15 cellular contexts compared by ENCODE assay signal in genomic region chr6:148890605-148891004, GRCh38.
A peak's percentile ranks its signal among the peaks of the same experiment; 100 is the strongest.
DNase-seq lines count a peak whose midpoint lies in the region; ATAC-seq and TF ChIP-seq lines count a peak whose summit lies in the region.
"Had no signal": no experiment of that assay in that cellular context is flagged by ENCODE, and none has a peak within 500 bp of the region (broad histone marks: within the 10 kb centered on the region; RNA-seq: fewer than 3 reads in every experiment).

No MANE protein-coding gene starts in this region.

- H2AFZ ChIP-seq in GM23248 = no peak overlapping the region
- H2AFZ ChIP-seq: PC-9 had no signal

- H3F3A ChIP-seq in GM23248 (ENCODE audit: insufficient read depth) = peaks cover 14% of the 10 kb centered on the region

- no peak for TF ChIP-seq EP300 in suprapubic skin (IDR thresholded peaks at IDR 0.05)

- H3K9me3 ChIP-seq in GM23248 (ENCODE audit: low read depth) (no peaks in the 10 kb centered on the region), ascending aorta (no peaks in the 10 kb centered on the region), liver (ENCODE audit: control insufficient read depth in 4 of 4, low read length in 3 of 4) (no peaks in the 10 kb centered on the region), suprapubic skin (no peaks in the 10 kb centered on the region)

- 51% methylated on average over 7 of the region's 7 CpGs for WGBS in GM23248 (ENCODE audit: low coverage in 1 of 2, low lambda C conversion rate in 2 of 2, missing lambda C conversion rate in 2 of 2), 2 experiments
- WGBS in liver = 37% methylated on average over 7 of the region's 7 CpGs
- 79% methylated on average over 7 of the region's 7 CpGs for WGBS in suprapubic skin

- H3K36me3 ChIP-seq in GM23248 (ENCODE audit: low read depth) = no peaks in the 10 kb centered on the region
- H3K36me3 ChIP-seq in ascending aorta = no peaks in the 10 kb centered on the region
- H3K36me3 ChIP-seq in liver (ENCODE audit: control insufficient read depth in 4 of 4, insufficient read depth in 3 of 4, low read depth in 1 of 4, low read length in 3 of 4) = no peaks in the 10 kb centered on the region
- H3K36me3 ChIP-seq in suprapubic skin = no peaks in the 10 kb centered on the region

- DNase-seq in GM23248 = peak; percentile 37
- no peak for DNase-seq in ascending aorta (ENCODE audit: low spot score in 2 of 2)
- no peak for DNase-seq in suprapubic skin (ENCODE audit: low spot score in 2 of 2)
- no peak for DNase-seq in SKM-1 treated with dmso at 0.1 percent for 144 hours (lab: John Stamatoyannopoulos, UW; ENCODE audit: unreplicated experiment)
- no peak for DNase-seq in activated T-cell treated with anti-CD3 and anti-CD28 coated beads for 4 hours
- DNase-seq: CD4-positive, alpha-beta T cell; EL; NCI-H1048; NCI-H1436 treated with DMSO at 0.1 percent for 48 hours; NCI-H2081 treated with DMSO at 0.1 percent for 48 hours; NCI-H510A treated with DMSO at 0.1 percent for 48 hours; NCI-H82; PC-9 had no signal

- H3K9ac ChIP-seq in GM23248 (no peak overlapping the region), liver (ENCODE audit: low read depth in 1 of 2, low read length in 2 of 2) (no peak overlapping the region)

- H3K4me1 ChIP-seq in GM23248 (ENCODE audit: insufficient read depth) = peaks cover 47% of the 10 kb centered on the region
- H3K4me1 ChIP-seq in ascending aorta = peaks cover 21 to 45% of the 10 kb centered on the region in 2 donors
- peaks cover 0 to 14% (median 12%) of the 10 kb centered on the region in 4 donors for H3K4me1 ChIP-seq in liver (ENCODE audit: control insufficient read depth in 4 of 4, insufficient read depth in 4 of 4, low read length in 3 of 4)
- peaks cover 43% of the 10 kb centered on the region for H3K4me1 ChIP-seq in suprapubic skin

- in situ Hi-C loops in GM23248 (cut with MboI) = no loop called here

- no peaks in the 10 kb centered on the region for H4K20me1 ChIP-seq in GM23248 (ENCODE audit: insufficient read depth)

- no peak for TF ChIP-seq POLR2A in suprapubic skin (IDR thresholded peaks at IDR 0.05)

- no peaks in the 10 kb centered on the region for H3K9me2 ChIP-seq in GM23248 (ENCODE audit: insufficient read depth)

- TF ChIP-seq RAD21 in liver (IDR thresholded peaks at IDR 0.05) = no peak

- no peaks in the 10 kb centered on the region for H3K79me2 ChIP-seq in GM23248 (ENCODE audit: insufficient read depth)

- H3K27ac ChIP-seq in GM23248 (peak overlapping the region; percentile 14; the same call in 1 of the 2 replicates), ascending aorta (peak overlapping the region; percentile 69 to 80), liver (ENCODE audit: low read depth in 1 of 2, low read length in 2 of 2) (peak overlapping the region in 1 of 2 donors; percentile 4), suprapubic skin (peak overlapping the region; percentile 60)
- H3K27ac ChIP-seq: PC-9 had no signal

- H3K4me3 ChIP-seq in GM23248 = no peak overlapping the region
- H3K4me3 ChIP-seq in ascending aorta = peak overlapping the region; percentile 16 to 24
- no peak overlapping the region for H3K4me3 ChIP-seq in liver (ENCODE audit: low read depth in 1 of 3, low read length in 3 of 3)
- no peak overlapping the region for H3K4me3 ChIP-seq in suprapubic skin
- H3K4me3 ChIP-seq: PC-9 had no signal

- peak overlapping the region; percentile 5 for H3K4me2 ChIP-seq in GM23248 (ENCODE audit: unreplicated experiment)
- H3K4me2 ChIP-seq: PC-9 had no signal

- TF ChIP-seq CTCF in ascending aorta (IDR thresholded peaks at IDR 0.05) = no peak
- TF ChIP-seq CTCF in liver (IDR thresholded peaks at IDR 0.05; ENCODE audit: low read depth, low read length, missing input control) = no peak
- TF ChIP-seq CTCF in suprapubic skin (IDR thresholded peaks at IDR 0.05) = no peak

- ATAC-seq in GM21526 (IDR thresholded peaks at IDR 0.05; ENCODE audit: low FRiP score, unreplicated experiment) = no peak

- H3K27me3 ChIP-seq in GM23248 (replicated peaks; ENCODE audit: insufficient read depth) = no peaks in the 10 kb centered on the region
- no peaks in the 10 kb centered on the region for H3K27me3 ChIP-seq in ascending aorta
- no peaks in the 10 kb centered on the region for H3K27me3 ChIP-seq in liver (ENCODE audit: control insufficient read depth in 4 of 4, insufficient read depth in 4 of 4, low read length in 3 of 4)
- no peaks in the 10 kb centered on the region for H3K27me3 ChIP-seq in suprapubic skin

- intact Hi-C loops in ascending aorta (cut with DNase I) = no loop called here

TF ChIP-seq in liver, 16 proteins besides CTCF, POLR2A, EP300 and RAD21:
- TF ChIP-seq SP1 (IDR thresholded peaks at IDR 0.05) (peak; percentile 14), FOXA2 (IDR thresholded peaks at IDR 0.05) (no peak), EGR1 (IDR thresholded peaks at IDR 0.05; ENCODE audit: low read depth in 2 of 2) (no peak), HNF4A (conservative IDR thresholded peaks at IDR 0.05) (peak in 1 of 2 donors; percentile 33), RXRA (IDR thresholded peaks at IDR 0.05) (peak in 1 of 2 donors; percentile 38)

Comparison
In these comparisons a context has a peak if more than half of its experiments do, and no peak if none do; other contexts are left out.
1. H3K4me3 ChIP-seq: peak in ascending aorta (2 of 2); none in GM23248 (single experiment), liver (0 of 3) and suprapubic skin (single experiment).